In genomic region chr9:77752566-77752965, GRCh38 we compare ENCODE assay signal across 11 cellular contexts.
DNase-seq lines count a peak whose midpoint lies in the region; ATAC-seq and TF ChIP-seq lines count a peak whose summit lies in the region.
"Had no signal": no experiment of that assay in that cellular context is flagged by ENCODE, and none has a peak within 500 bp of the region (broad histone marks: within the 10 kb centered on the region; RNA-seq: fewer than 3 reads in every experiment).

No MANE protein-coding gene starts in this region.

- H3K79me1 ChIP-seq in IMR-90 (ENCODE audit: low read depth in 1 of 2, low read length in 2 of 2) (peaks cover 4 to 8% of the 10 kb centered on the region in 2 experiments; a peak in 3 of 4 replicates), mesenchymal stem cell (replicated peaks; ENCODE audit: low read length, poor library complexity, severe bottlenecking) (peaks cover 13% of the 10 kb centered on the region)

- no peak overlapping the region for H3K56ac ChIP-seq in IMR-90 (ENCODE audit: extremely low read depth, insufficient read depth, low read length)

- peaks cover 5% of the 10 kb centered on the region; the same call in 1 of the 2 replicates for H3K4me1 ChIP-seq in IMR-90 (ENCODE audit: control insufficient read depth, insufficient read depth, low read length)
- no peaks in the 10 kb centered on the region for H3K4me1 ChIP-seq in mesenchymal stem cell (ENCODE audit: control insufficient read depth, insufficient read depth, low read depth, low read length)

- DNase-seq in AG04449 (ENCODE audit: low read depth, low spot score) (peak; percentile 93), IMR-90 (peak; percentile 94), dedifferentiated amniotic fluid mesenchymal stem cell (ENCODE audit: extremely low spot score) (peak; percentile 75), mesenchymal stem cell (peak; percentile 40), DMS79 (lab: John Stamatoyannopoulos, UW) (no peak), occipital lobe (lab: John Stamatoyannopoulos, UW) (no peak), iPS-NIHi11 (ENCODE audit: low spot score) (no peak)
- DNase-seq in stimulated activated CD4-positive, alpha-beta T cell treated with anti-CD3 and anti-CD28 coated beads, Interleukin-4, amount 100 ng/mL, for 1 hour: no peak
- DNase-seq: activated naive CD8-positive, alpha-beta T cell treated with anti-CD3 and anti-CD28 coated beads, Interleukin-2, amount 10 ng/mL, durations not matched to agents 7 days and 5 days; endodermal cell had no signal

- no peaks in the 10 kb centered on the region for H3K27me3 ChIP-seq in IMR-90 (ENCODE audit: control insufficient read depth, insufficient read depth, low read length)
- no peaks in the 10 kb centered on the region for H3K27me3 ChIP-seq in mesenchymal stem cell (ENCODE audit: control insufficient read depth in 1 of 2, insufficient read depth in 1 of 2, low read length in 2 of 2)
- H3K27me3 ChIP-seq: vagina had no signal

- POLR2A ChIA-PET in AG04449 (lab: Yijun Ruan, JAX): interaction anchor here (0.6 to 0.7 kb wide), 2 partner anchors 148 to 369 kb away, joined by 3 to 5 read pairs; no protein-coding TSS in a partner anchor
- POLR2A ChIA-PET in IMR-90 (lab: Charles Lee; ENCODE audit: unreplicated experiment): no interaction called here

- TF ChIP-seq CTCF in AG04449 (IDR thresholded peaks at IDR 0.05; ENCODE audit: insufficient read depth, low read length, missing control alignments): no peak
- 0 out of 2 replicates have a peak, but pooled peaks have one; percentile 2 for TF ChIP-seq CTCF in IMR-90 (conservative IDR thresholded peaks at IDR 0.05; ENCODE audit: low read depth, low read length)

- dilution Hi-C loops in IMR-90 (cut with HindIII; ENCODE audit: low sequenced_read_pairs, unreplicated experiment): no loop called here

- H3K18ac ChIP-seq in IMR-90 (ENCODE audit: low read depth, low read length) (no peak overlapping the region), mesenchymal stem cell (ENCODE audit: low read depth in 1 of 2, low read length in 2 of 2) (no peak overlapping the region)

- no peak overlapping the region for H3K4me3 ChIP-seq in AG04449 (ENCODE audit: low read depth, low read length)
- no peak overlapping the region for H3K4me3 ChIP-seq in IMR-90 (ENCODE audit: insufficient read depth, low read depth, low read length)
- H3K4me3 ChIP-seq in mesenchymal stem cell (ENCODE audit: insufficient read depth in 1 of 2, low read depth in 1 of 2, low read length in 2 of 2): no peak overlapping the region
- H3K4me3 ChIP-seq: vagina had no signal

- H2AK5ac ChIP-seq in IMR-90 (ENCODE audit: low read depth, low read length) (0 out of 2 replicates have a peak overlapping the region, but pooled peaks have one; percentile 18), mesenchymal stem cell (ENCODE audit: low read length, severe bottlenecking) (no peak overlapping the region)

- H3K4ac ChIP-seq in IMR-90 (ENCODE audit: low read depth, low read length) (no peak overlapping the region), mesenchymal stem cell (ENCODE audit: low read depth in 1 of 2, low read length in 2 of 2) (no peak overlapping the region)

- H3K36me3 ChIP-seq in IMR-90 (ENCODE audit: control insufficient read depth, insufficient read depth, low read length) (peaks cover 6% of the 10 kb centered on the region; the same call in 1 of the 2 replicates), mesenchymal stem cell (ENCODE audit: control insufficient read depth in 1 of 2, insufficient read depth in 2 of 2, low read depth in 1 of 2, low read length in 2 of 2) (peaks cover 6 to 12% of the 10 kb centered on the region in 2 experiments)
- H3K36me3 ChIP-seq: vagina had no signal

- peak; percentile 76 for ATAC-seq in IMR-90 (ENCODE audit: low read depth)

- no peak overlapping the region for H3K23ac ChIP-seq in IMR-90 (ENCODE audit: low read depth, low read length)
- no peak overlapping the region for H3K23ac ChIP-seq in mesenchymal stem cell (ENCODE audit: low read length in 2 of 2)

- no peak for TF ChIP-seq POLR2A in IMR-90 (IDR thresholded peaks at IDR 0.05; ENCODE audit: low read depth, low read length)

- no peak overlapping the region for H2BK20ac ChIP-seq in IMR-90 (ENCODE audit: low read depth, low read length)

- in situ Hi-C loops in IMR-90 (cut with MboI; ENCODE audit: low sequenced_read_pairs): no loop called here

- peak overlapping the region; percentile 25; the same call in 1 of the 2 replicates for H3K4me2 ChIP-seq in IMR-90 (ENCODE audit: low read depth, low read length)
- H3K4me2 ChIP-seq in mesenchymal stem cell (ENCODE audit: low read length, poor library complexity, severe bottlenecking): no peak overlapping the region

- BruUV-seq in IMR-90 (replicated peaks; lab: Mats Ljungman, UMichigan): no TSS peak

- H2BK12ac ChIP-seq in mesenchymal stem cell (ENCODE audit: low read length in 2 of 2): no peak overlapping the region

- CTCF ChIA-PET in AG04449 (lab: Yijun Ruan, JAX) (interaction anchor here (0.8 to 6.5 kb wide), 14 partner anchors 10 to 321 kb away, joined by 3 to 59 read pairs (median 5); no protein-coding TSS in a partner anchor), IMR-90 (lab: Yijun Ruan, JAX) (interaction anchor here (2.2 to 2.9 kb wide), 3 partner anchors 295 to 318 kb away, joined by 6 to 23 read pairs (median 11); no protein-coding TSS in a partner anchor)

- H2BK15ac ChIP-seq in IMR-90 (ENCODE audit: low read depth, low read length) (no peak overlapping the region), mesenchymal stem cell (ENCODE audit: low read depth, poor library complexity, severe bottlenecking) (no peak overlapping the region)

- no peak overlapping the region for H3K14ac ChIP-seq in IMR-90 (replicated peaks; ENCODE audit: low read depth, low read length)
- H3K14ac ChIP-seq in mesenchymal stem cell (ENCODE audit: low read length in 2 of 2): no peak overlapping the region

- no peak overlapping the region; the same call in 1 of the 2 replicates for H4K91ac ChIP-seq in IMR-90 (ENCODE audit: insufficient read depth, low read depth, low read length)
- H4K91ac ChIP-seq in mesenchymal stem cell (ENCODE audit: low read length): no peak overlapping the region

- no peak overlapping the region for H4K5ac ChIP-seq in IMR-90 (ENCODE audit: low read depth, low read length)

- H4K20me1 ChIP-seq in IMR-90 (ENCODE audit: insufficient read depth, low read length): peaks cover 4% of the 10 kb centered on the region; the same call in 1 of the 2 replicates

- intact Hi-C loops in IMR-90 (cut with micrococcal nuclease): loop anchor here (5.0 to 10.0 kb wide), 3 partner anchors 370 to 578 kb away; partner anchors contain the start of gene VPS13A

- H2AK9ac ChIP-seq in IMR-90 (replicated peaks; ENCODE audit: low read depth, low read length, poor library complexity): no peak overlapping the region

- H3K27ac ChIP-seq in IMR-90 (ENCODE audit: insufficient read depth, low read length) (no peak overlapping the region), mesenchymal stem cell (ENCODE audit: low read length, poor library complexity, severe bottlenecking) (peak overlapping the region; percentile 63)
- H3K27ac ChIP-seq: vagina had no signal

- H2BK120ac ChIP-seq in IMR-90 (ENCODE audit: low read depth, low read length): no peak overlapping the region
- no peak overlapping the region for H2BK120ac ChIP-seq in mesenchymal stem cell (ENCODE audit: low read depth, low read length)

- no peaks in the 10 kb centered on the region for H3K9me3 ChIP-seq in IMR-90 (ENCODE audit: control insufficient read depth, insufficient read depth, low read length)
- peaks cover 6% of the 10 kb centered on the region for H3K9me3 ChIP-seq in mesenchymal stem cell (ENCODE audit: control insufficient read depth, low read length)
- H3K9me3 ChIP-seq: vagina had no signal

- no peaks in the 10 kb centered on the region; the same call in none of the 2 replicates for H3K9me1 ChIP-seq in IMR-90 (ENCODE audit: insufficient read depth, low read length)

- H4K8ac ChIP-seq in IMR-90 (ENCODE audit: low read depth in 2 of 2, low read length in 2 of 2) (no peak overlapping the region), mesenchymal stem cell (ENCODE audit: low read length) (no peak overlapping the region)

- no peak overlapping the region for H2AFZ ChIP-seq in IMR-90 (replicated peaks; ENCODE audit: low read length, poor library complexity)
- H2AFZ ChIP-seq in mesenchymal stem cell (ENCODE audit: low read depth, low read length): no peak overlapping the region

- H3K9ac ChIP-seq in IMR-90 (ENCODE audit: low read depth, low read length) (no peak overlapping the region), mesenchymal stem cell (ENCODE audit: low read length) (no peak overlapping the region)

- TF ChIP-seq RAD21 in IMR-90 (IDR thresholded peaks at IDR 0.05; ENCODE audit: low read length): no peak

- WGBS in IMR-90 (ENCODE audit: extremely low coverage in 2 of 2, insufficient read length in 1 of 2), 2 experiments: no CpG with 5 or more reads among the region's 2 CpGs
- WGBS in mesenchymal stem cell: 80% methylated on average over 1 of the region's 2 CpGs

- H2BK5ac ChIP-seq in IMR-90 (ENCODE audit: low read depth, low read length, poor library complexity, severe bottlenecking) (peak overlapping the region; percentile 91), mesenchymal stem cell (ENCODE audit: low read depth, low read length, poor library complexity, severe bottlenecking) (no peak overlapping the region)

TF ChIP-seq in IMR-90, 13 proteins besides CTCF, POLR2A, EP300 and RAD21:
- TF ChIP-seq CEBPB (IDR thresholded peaks at IDR 0.05; ENCODE audit: low read depth, low read length): no peak; the same call in 1 of the 2 replicates
- no peak for TF ChIP-seq USF2 (IDR thresholded peaks at IDR 0.05; ENCODE audit: low read depth, low read length)
- no peak for TF ChIP-seq CHD1 (IDR thresholded peaks at IDR 0.05; ENCODE audit: low read depth, low read length)
- no peak for TF ChIP-seq RCOR1 (IDR thresholded peaks at IDR 0.05; ENCODE audit: insufficient replicate concordance, low read length)
- no peak for TF ChIP-seq MAZ (IDR thresholded peaks at IDR 0.05; ENCODE audit: borderline replicate concordance, low read depth, low read length)
- no peak for TF ChIP-seq FOS (IDR thresholded peaks at IDR 0.05; ENCODE audit: low read depth, low read length)
- TF ChIP-seq RFX5 (IDR thresholded peaks at IDR 0.05; ENCODE audit: low read depth, low read length): no peak
- no peak for TF ChIP-seq MXI1 (IDR thresholded peaks at IDR 0.05; ENCODE audit: borderline replicate concordance, low read depth, low read length)
- TF ChIP-seq NFE2L2 (IDR thresholded peaks at IDR 0.05; ENCODE audit: low read depth, low read length): no peak

Comparison
In these comparisons a context has a peak if more than half of its experiments do, and no peak if none do; other contexts are left out.
1. DNase-seq: peak in AG04449 (single experiment), IMR-90 (single experiment), dedifferentiated amniotic fluid mesenchymal stem cell (single experiment) and mesenchymal stem cell (single experiment); none in DMS79 (single experiment), occipital lobe (single experiment), stimulated activated CD4-positive, alpha-beta T cell treated with anti-CD3 and anti-CD28 coated beads, Interleukin-4, amount 100 ng/mL, for 1 hour (single experiment) and iPS-NIHi11 (single experiment).